Comparison of ENCODE assay signal across 22 cellular contexts in genomic region chr2:176592230-176592629, GRCh38.
"Had no signal": no experiment of that assay in that cellular context is flagged by ENCODE, and none has a peak within 500 bp of the region (broad histone marks: within the 10 kb centered on the region; RNA-seq: fewer than 3 reads in every experiment).

No MANE protein-coding gene starts in this region.

- H3K27me3 ChIP-seq: brain microvascular endothelial cell had no signal

- H3K4me3 ChIP-seq: coronary artery, dorsolateral prefrontal cortex had no signal

- H3K27ac ChIP-seq: brain microvascular endothelial cell, coronary artery, dorsolateral prefrontal cortex had no signal

- H3K36me3 ChIP-seq: brain microvascular endothelial cell had no signal

- DNase-seq: activated CD4-positive, alpha-beta memory T cell treated with anti-CD3 and anti-CD28 coated beads, Interleukin-2, amount 10 ng/mL, durations not matched to agents 7 days and 5 days; activated CD4-positive, alpha-beta T cell treated with anti-CD3 and anti-CD28 coated beads for 1 hour; activated CD4-positive, alpha-beta T cell treated with anti-CD3 and anti-CD28 coated beads for 4 hours; activated CD4-positive, alpha-beta T cell treated with anti-CD3 and anti-CD28 coated beads, Interleukin-2, amount 10 ng/mL, durations not matched to agents 7 days and 5 days; activated CD4-positive, alpha-beta T cell treated with anti-CD3 and anti-CD28 coated beads, Interleukin-2, amount 50 U/mL, for 4 hours; activated CD8-positive, alpha-beta memory T cell treated with anti-CD3 and anti-CD28 coated beads for 24 hours; activated effector memory CD4-positive, alpha-beta T cell treated with anti-CD3 and anti-CD28 coated beads, Interleukin-2, amount 50 U/mL, for 16 hours; activated naive CD4-positive, alpha-beta T cell treated with anti-CD3 and anti-CD28 coated beads, Interleukin-2, amount 10 ng/mL, durations not matched to agents 7 days and 5 days; activated naive CD8-positive, alpha-beta T cell treated with anti-CD3 and anti-CD28 coated beads, Interleukin-2, amount 10 ng/mL, durations not matched to agents 7 days and 5 days; activated T-cell treated with anti-CD3 and anti-CD28 coated beads, Interleukin-2, amount 50 U/mL, for 1 hour; activated T-cell treated with anti-CD3 and anti-CD28 coated beads, Interleukin-2, amount 50 U/mL, for 48 hours; amniotic stem cell; anterior cingulate cortex; brain microvascular endothelial cell; dorsolateral prefrontal cortex; effector memory CD4-positive, alpha-beta T cell; endodermal cell; foreskin fibroblast; head of caudate nucleus; T-helper 1 cell; T-helper 17 cell had no signal
